Comparison of ENCODE assay signal across 26 cellular contexts in the genomic region with DNA sequence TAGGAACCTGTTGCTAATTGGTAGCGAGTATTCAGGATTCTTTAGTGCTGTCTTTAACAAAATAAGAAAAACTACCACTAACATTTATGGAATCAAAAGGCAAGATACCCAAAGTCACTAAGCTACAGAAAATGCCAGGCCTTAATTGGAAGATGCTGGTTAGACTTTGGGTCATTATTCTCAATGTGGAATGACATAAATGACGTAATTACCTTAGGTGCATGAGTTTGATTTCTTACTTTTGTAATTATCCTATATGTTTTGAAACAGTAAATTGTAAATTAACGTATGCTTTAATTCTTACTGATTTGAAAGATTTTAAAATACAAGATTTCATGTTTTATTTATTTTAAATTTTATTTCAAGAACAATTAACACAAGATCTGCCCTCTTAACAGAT. TPM values are rescaled to one million over a fixed set of nuclear protein-coding genes. Genes with fewer than 3 reads are reported as not detected.
"Had no signal": no experiment of that assay in that cellular context is flagged by ENCODE, and none has a peak within 500 bp of the region (broad histone marks: within the 10 kb centered on the region; RNA-seq: fewer than 3 reads in every experiment).

No MANE protein-coding gene starts in this region.

- H3K4me3 ChIP-seq: colonic mucosa, esophagus squamous epithelium, gastroesophageal sphincter, heart left ventricle, left lung, lower lobe of right lung, mucosa of descending colon had no signal

- ATAC-seq: effector memory CD8-positive, alpha-beta T cell; esophagus mucosa; gastroesophageal sphincter; heart left ventricle; left cardiac atrium; left lung; left ventricle myocardium superior; lower lobe of right lung; mucosa of descending colon had no signal

- H3K36me3 ChIP-seq: colonic mucosa, esophagus squamous epithelium, gastroesophageal sphincter, left lung, lower lobe of right lung had no signal

- DNase-seq: colonic mucosa; cortex of kidney; effector CD8-positive, alpha-beta T cell; effector memory CD8-positive, alpha-beta T cell; endodermal cell; erythroblast; esophagus squamous epithelium; foreskin fibroblast; foreskin melanocyte; heart left ventricle; hippocampal formation; left cardiac atrium; left lung; left ventricle myocardium superior; lower lobe of right lung; mesenchymal stem cell; mucosa of descending colon; naive B cell had no signal

- H3K27me3 ChIP-seq: colonic mucosa, esophagus squamous epithelium, heart left ventricle, left lung had no signal

- H3K9me3 ChIP-seq: colonic mucosa, esophagus squamous epithelium, gastroesophageal sphincter, mucosa of descending colon had no signal

- FAIRE-seq: endometrium, islet of Langerhans, keratinocyte had no signal

- H3K27ac ChIP-seq: colonic mucosa, epithelial cell of prostate, esophagus squamous epithelium, gastroesophageal sphincter, heart left ventricle, left lung, lower lobe of right lung had no signal

- H3K4me1 ChIP-seq: colonic mucosa, esophagus squamous epithelium, gastroesophageal sphincter, left lung, lower lobe of right lung had no signal

RNA-seq across cellular contexts. Expression of a gene that starts 25.0 kb away (rescaled TPM):
- total RNA-seq: dermis microvascular lymphatic vessel endothelial cell, lung microvascular endothelial cell had no signal
- polyA plus RNA-seq: keratinocyte had no signal
